Comparison of ENCODE assay signal across 26 cellular contexts in the genomic region with DNA sequence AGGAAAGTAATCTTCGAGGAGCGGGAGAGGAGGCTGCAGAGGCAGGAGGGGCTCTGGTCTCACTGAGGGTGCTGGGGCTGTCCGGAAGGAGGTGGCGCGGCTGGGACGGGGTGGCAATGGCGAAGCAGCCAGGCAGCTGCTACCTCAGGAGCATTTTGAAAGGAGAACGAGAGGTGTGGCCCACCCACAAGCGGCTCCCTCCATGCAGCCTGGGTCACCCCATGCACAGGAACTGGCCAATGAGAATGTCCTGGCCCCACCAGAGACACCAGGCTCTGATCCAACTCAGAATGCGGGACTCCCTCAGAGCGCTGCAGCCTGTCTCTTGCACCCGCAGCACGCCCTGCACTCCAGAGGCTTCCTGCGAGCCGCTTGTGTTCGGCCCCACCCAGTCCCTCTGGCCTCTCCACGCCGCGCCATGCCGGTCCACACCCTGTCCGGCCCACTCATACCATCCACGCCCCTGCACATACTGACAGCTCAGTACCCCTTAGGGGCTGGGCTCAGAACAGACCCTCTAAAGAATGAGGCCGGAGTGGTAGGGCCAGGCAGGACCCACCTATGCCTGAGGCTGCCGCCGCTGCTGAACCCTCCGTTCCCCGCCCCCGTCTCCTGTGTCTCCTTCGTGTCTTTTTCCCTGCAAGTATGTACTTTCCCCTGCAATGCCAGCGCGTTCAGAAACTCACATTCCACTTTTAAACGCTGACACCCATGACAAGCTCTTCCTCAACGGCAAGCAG. TPM values are rescaled to one million over a fixed set of nuclear protein-coding genes. Genes with fewer than 3 reads are reported as not detected.
DNase-seq lines count a peak whose midpoint lies in the region; ATAC-seq and TF ChIP-seq lines count a peak whose summit lies in the region.
"Had no signal": no experiment of that assay in that cellular context is flagged by ENCODE, and none has a peak within 500 bp of the region (broad histone marks: within the 10 kb centered on the region; RNA-seq: fewer than 3 reads in every experiment).

No MANE protein-coding gene starts in this region.

- H3K27me3 ChIP-seq in mammary epithelial cell (ENCODE audit: insufficient read depth, low read length) = no peaks in the 10 kb centered on the region
- no peaks in the 10 kb centered on the region for H3K27me3 ChIP-seq in neuronal stem cell (ENCODE audit: control insufficient read depth in 3 of 3, insufficient read depth in 3 of 3, low read depth in 1 of 3, low read length in 3 of 3)
- H3K27me3 ChIP-seq in colonic mucosa = peaks cover 7% of the 10 kb centered on the region
- H3K27me3 ChIP-seq: BE2C, vagina had no signal

- H2AFZ ChIP-seq in mammary epithelial cell (ENCODE audit: low read depth, low read length) (peak overlapping the region; percentile 78), neuronal stem cell (ENCODE audit: low read length) (no peak overlapping the region)

- H2AK5ac ChIP-seq in neuronal stem cell (ENCODE audit: low read depth, low read length) = peak overlapping the region; percentile 73

- peak overlapping the region; percentile 63 for H2BK12ac ChIP-seq in neuronal stem cell (ENCODE audit: low read length)

- DNase-seq in DMS79 (lab: John Stamatoyannopoulos, UW) = peak; percentile 24
- DNase-seq in mammary epithelial cell = no peak
- peak; percentile 10 for DNase-seq in iPS-NIHi11 (ENCODE audit: low spot score)
- no peak for DNase-seq in neuronal stem cell (ENCODE audit: low spot score)
- no peak for DNase-seq in activated T-cell treated with anti-CD3 and anti-CD28 coated beads, Interleukin-2, amount 50 U/mL, for 4 hours
- no peak for DNase-seq in NCI-H524 treated with DMSO at 0.1 percent for 48 hours (lab: John Stamatoyannopoulos, UW)
- DNase-seq in colonic mucosa = no peak
- DNase-seq: activated CD4-positive, alpha-beta T cell treated with anti-CD3 and anti-CD28 coated beads, Interleukin-2, amount 50 U/mL, for 1 hour; activated CD8-positive, alpha-beta memory T cell treated with anti-CD3 and anti-CD28 coated beads, Interleukin-2, amount 50 U/mL, for 4 hours; aorta; BE2C; caudate nucleus; dermis blood vessel endothelial cell; left cardiac atrium; NCI-H1092 treated with DMSO at 0.1 percent for 48 hours; NCI-H1930; RPMI8226; stimulated activated CD4-positive, alpha-beta T cell treated with anti-CD3 and anti-CD28 coated beads, Interleukin-2, amount 100 ng/mL, for 24 hours; T-helper 9 cell had no signal

- no peak overlapping the region for H3K4ac ChIP-seq in neuronal stem cell (ENCODE audit: low read length)

- peak overlapping the region; percentile 79 for H3K4me2 ChIP-seq in mammary epithelial cell (ENCODE audit: insufficient read depth, low read depth, low read length)
- H3K4me2 ChIP-seq in neuronal stem cell (ENCODE audit: insufficient read depth, low read length, poor library complexity, severe bottlenecking) = no peak overlapping the region
- H3K4me2 ChIP-seq: smooth muscle cell had no signal

- H4K91ac ChIP-seq in neuronal stem cell (ENCODE audit: low read depth, low read length, poor library complexity) = peak overlapping the region; percentile 72

- peak overlapping the region; percentile 54 for H3K18ac ChIP-seq in neuronal stem cell (ENCODE audit: low read length)

- no peaks in the 10 kb centered on the region for H4K20me1 ChIP-seq in mammary epithelial cell (ENCODE audit: insufficient read depth, low read length)

- BruUV-seq in mammary epithelial cell (replicated peaks; lab: Mats Ljungman, UMichigan) = no TSS peak

- H3K4me1 ChIP-seq in mammary epithelial cell (ENCODE audit: insufficient read depth, low read length) (peaks cover 46% of the 10 kb centered on the region), neuronal stem cell (ENCODE audit: control insufficient read depth in 2 of 2, insufficient read depth in 1 of 2, low read depth in 1 of 2, low read length in 2 of 2) (peaks cover 4% of the 10 kb centered on the region in 2 donors), colonic mucosa (no peaks in the 10 kb centered on the region)
- H3K4me1 ChIP-seq: BE2C had no signal

- peak overlapping the region; percentile 85 for H3K23ac ChIP-seq in neuronal stem cell (ENCODE audit: low read depth, low read length, poor library complexity)

- no peak for ATAC-seq in activated T-cell treated with anti-CD3 and anti-CD28 coated beads, Interleukin-2, amount 50 U/mL, for 4 hours
- no peak for ATAC-seq in HG03520 (IDR thresholded peaks at IDR 0.05; ENCODE audit: unreplicated experiment)
- ATAC-seq: activated T-helper 17 cell treated with anti-CD3 and anti-CD28 coated beads, Interleukin-2, amount 50 U/mL, for 72 hours; WTC11 had no signal

- H2BK120ac ChIP-seq in neuronal stem cell (ENCODE audit: low read depth, low read length) = peak overlapping the region; percentile 18

- dilution Hi-C loops in mammary epithelial cell (cut with HindIII; ENCODE audit: low sequenced_read_pairs) = no loop called here

- peaks cover 32% of the 10 kb centered on the region for H3K27me3 Mint-ChIP-seq in activated T-cell treated with anti-CD3 and anti-CD28 coated beads, Interleukin-2, amount 50 U/mL, for 4 hours (ENCODE audit: low read depth)

- H3K9me3 ChIP-seq in mammary epithelial cell (replicated peaks; ENCODE audit: insufficient read depth, low read length) (no peaks in the 10 kb centered on the region), neuronal stem cell (replicated peaks in 1 of 2; ENCODE audit: control insufficient read depth in 2 of 2, insufficient read depth in 1 of 2, low read depth in 1 of 2, low read length in 2 of 2) (peaks cover 7% of the 10 kb centered on the region in 2 donors), colonic mucosa (no peaks in the 10 kb centered on the region)
- H3K9me3 ChIP-seq: BE2C, vagina had no signal

- H3K14ac ChIP-seq in neuronal stem cell (ENCODE audit: low read length) = peak overlapping the region; percentile 63

- H3K4me3 Mint-ChIP-seq in activated T-cell treated with anti-CD3 and anti-CD28 coated beads, Interleukin-2, amount 50 U/mL, for 4 hours = no peak overlapping the region
- H3K4me3 Mint-ChIP-seq: activated naive CD4-positive, alpha-beta T cell treated with anti-CD3 and anti-CD28 coated beads, Interleukin-2, amount 50 U/mL, for 24 hours; activated T-helper 17 cell treated with anti-CD3 and anti-CD28 coated beads, Interleukin-2, amount 50 U/mL, for 72 hours; IgD-negative memory B cell; WTC11 had no signal

- peak overlapping the region in 2 of 3 experiments; percentile 17 to 18 for H3K4me3 ChIP-seq in mammary epithelial cell (replicated peaks in 1 of 3; ENCODE audit: insufficient read depth in 1 of 3, low read depth in 2 of 3, low read length in 3 of 3)
- H3K4me3 ChIP-seq in neuronal stem cell (ENCODE audit: low read length in 2 of 2) = no peak overlapping the region
- H3K4me3 ChIP-seq in colonic mucosa = no peak overlapping the region
- H3K4me3 ChIP-seq: smooth muscle cell, vagina had no signal

- H2BK15ac ChIP-seq in neuronal stem cell (ENCODE audit: low read length) = peak overlapping the region; percentile 47

- H3K36me3 Mint-ChIP-seq in activated T-cell treated with anti-CD3 and anti-CD28 coated beads, Interleukin-2, amount 50 U/mL, for 4 hours (ENCODE audit: insufficient read depth) = peaks cover 1% of the 10 kb centered on the region
- H3K36me3 Mint-ChIP-seq: activated naive CD4-positive, alpha-beta T cell treated with anti-CD3 and anti-CD28 coated beads, Interleukin-2, amount 50 U/mL, for 24 hours; IgD-negative memory B cell had no signal

- in situ Hi-C loops in mammary epithelial cell (cut with MboI; ENCODE audit: low sequenced_read_pairs in 2 of 2) = no loop called here

- WGBS in mammary epithelial cell (ENCODE audit: low coverage, missing lambda C conversion rate) = 14% methylated on average over 25 of the region's 33 CpGs
- WGBS in neuronal stem cell (ENCODE audit: extremely low coverage in 2 of 2, insufficient read length in 2 of 2, insufficient replicate concordance in 1 of 2), 2 donors = no CpG with 5 or more reads among the region's 33 CpGs

- intact Hi-C loops in mammary epithelial cell (cut with micrococcal nuclease) (no loop called here), colonic mucosa (cut with DNase I) (no loop called here)

- no peak for TF ChIP-seq CTCF in mammary epithelial cell (conservative IDR thresholded peaks at IDR 0.05 in 1 of 2, IDR thresholded peaks at IDR 0.05 in 1 of 2; ENCODE audit: extremely low read depth in 1 of 2, insufficient read depth in 1 of 2, low read depth in 1 of 2, low read length in 2 of 2)
- TF ChIP-seq CTCF in colonic mucosa (IDR thresholded peaks at IDR 0.05) = no peak

- CTCF ChIA-PET in mammary epithelial cell (lab: Charles Lee; ENCODE audit: low non-redundant PET) = no interaction called here

- H3K36me3 ChIP-seq in mammary epithelial cell (ENCODE audit: insufficient read depth, low read length) (no peaks in the 10 kb centered on the region), neuronal stem cell (replicated peaks in 1 of 2; ENCODE audit: control insufficient read depth in 2 of 2, insufficient read depth in 2 of 2, low read length in 2 of 2) (no peaks in the 10 kb centered on the region), colonic mucosa (no peaks in the 10 kb centered on the region)
- H3K36me3 ChIP-seq: BE2C, vagina had no signal

- no peaks in the 10 kb centered on the region for H3K79me2 ChIP-seq in mammary epithelial cell (ENCODE audit: insufficient read depth, low read length)

- H3K9ac ChIP-seq in mammary epithelial cell (ENCODE audit: insufficient read depth, low read length) (no peak overlapping the region), neuronal stem cell (ENCODE audit: low read depth, low read length, poor library complexity) (no peak overlapping the region), colonic mucosa (ENCODE audit: low read depth in 2 of 2, low read length in 2 of 2) (no peak overlapping the region)

- no peaks in the 10 kb centered on the region for H3K79me1 ChIP-seq in neuronal stem cell (ENCODE audit: low read depth, low read length)

- H3K9me3 Mint-ChIP-seq in activated T-cell treated with anti-CD3 and anti-CD28 coated beads, Interleukin-2, amount 50 U/mL, for 4 hours = peaks cover 4% of the 10 kb centered on the region
- H3K9me3 Mint-ChIP-seq: activated naive CD4-positive, alpha-beta T cell treated with anti-CD3 and anti-CD28 coated beads, Interleukin-2, amount 50 U/mL, for 24 hours; activated T-helper 17 cell treated with anti-CD3 and anti-CD28 coated beads, Interleukin-2, amount 50 U/mL, for 72 hours had no signal

- H3K4me1 Mint-ChIP-seq in activated T-cell treated with anti-CD3 and anti-CD28 coated beads, Interleukin-2, amount 50 U/mL, for 4 hours (ENCODE audit: low read depth) = peaks cover 2% of the 10 kb centered on the region
- H3K4me1 Mint-ChIP-seq: activated T-helper 17 cell treated with anti-CD3 and anti-CD28 coated beads, Interleukin-2, amount 50 U/mL, for 72 hours; IgD-negative memory B cell had no signal

- H4K8ac ChIP-seq in neuronal stem cell (ENCODE audit: low read depth, low read length) = no peak overlapping the region

- H3K27ac ChIP-seq in mammary epithelial cell (ENCODE audit: insufficient read depth, low read depth, low read length) (no peak overlapping the region), neuronal stem cell (replicated peaks; ENCODE audit: low read length) (no peak overlapping the region), colonic mucosa (no peak overlapping the region)
- H3K27ac ChIP-seq: vagina had no signal

- H2BK5ac ChIP-seq in neuronal stem cell (ENCODE audit: low read length) = peak overlapping the region; percentile 61

RNA-seq across cellular contexts. Expression of a gene that starts 6.4 kb away (rescaled TPM):
- total RNA-seq in mammary epithelial cell = 10 to 100 TPM; 21.3 to 38.5 TPM
- polyA plus RNA-seq in mammary epithelial cell = 23.3 TPM
- polyA minus RNA-seq in mammary epithelial cell = 7.2 TPM
- polyA plus RNA-seq in neuronal stem cell (2013, experiment 1 of 2) = 5.1 TPM
- 4.7 TPM for polyA plus RNA-seq in neuronal stem cell (2013, experiment 2 of 2)
- under 1 TPM; 0.15 to 0.19 (median 0.16) TPM for total RNA-seq in activated T-cell treated with anti-CD3 and anti-CD28 coated beads, Interleukin-2, amount 50 U/mL, for 4 hours
- total RNA-seq in colonic mucosa = 10 to 100 TPM in 1 of 2 donors, 1 to 10 TPM in 1; 8.3 to 14.1 TPM

RNA-seq across cellular contexts. Expression of a gene that starts 43.8 kb away (rescaled TPM):
- total RNA-seq in mammary epithelial cell = 100 to 1,000 TPM; 142 to 188 TPM
- 240 TPM for polyA plus RNA-seq in mammary epithelial cell
- polyA minus RNA-seq in mammary epithelial cell = 552 TPM
- 129 TPM for polyA plus RNA-seq in neuronal stem cell (2013, experiment 1 of 2)
- polyA plus RNA-seq in neuronal stem cell (2013, experiment 2 of 2) = 118 TPM
- 100 to 1,000 TPM in 2 of 3 donors, 10 to 100 TPM in 1; 97.1 to 104 (median 100) TPM for total RNA-seq in activated T-cell treated with anti-CD3 and anti-CD28 coated beads, Interleukin-2, amount 50 U/mL, for 4 hours
- 100 to 1,000 TPM in 1 of 2 donors, 10 to 100 TPM in 1; 87.8 to 144 TPM for total RNA-seq in colonic mucosa

Comparison
In these comparisons a context has a peak if more than half of its experiments do, and no peak if none do; other contexts are left out.
1. DNase-seq: peak in DMS79 (single experiment) and iPS-NIHi11 (single experiment); none in mammary epithelial cell (single experiment), neuronal stem cell (single experiment), activated T-cell treated with anti-CD3 and anti-CD28 coated beads, Interleukin-2, amount 50 U/mL, for 4 hours (single experiment), NCI-H524 treated with DMSO at 0.1 percent for 48 hours (single experiment) and colonic mucosa (single experiment).
2. H3K4me3 ChIP-seq: peak in mammary epithelial cell (2 of 3); none in neuronal stem cell (0 of 2) and colonic mucosa (single experiment).
3. RNA of a gene that starts 6.4 kb away (total RNA-seq): 21.3 to 38.5 TPM in mammary epithelial cell and 8.3 to 14.1 TPM in colonic mucosa; 0.15 to 0.19 TPM in activated T-cell treated with anti-CD3 and anti-CD28 coated beads, Interleukin-2, amount 50 U/mL, for 4 hours; every median in the first group is over 4 times any median in the second.